In the genomic region with DNA sequence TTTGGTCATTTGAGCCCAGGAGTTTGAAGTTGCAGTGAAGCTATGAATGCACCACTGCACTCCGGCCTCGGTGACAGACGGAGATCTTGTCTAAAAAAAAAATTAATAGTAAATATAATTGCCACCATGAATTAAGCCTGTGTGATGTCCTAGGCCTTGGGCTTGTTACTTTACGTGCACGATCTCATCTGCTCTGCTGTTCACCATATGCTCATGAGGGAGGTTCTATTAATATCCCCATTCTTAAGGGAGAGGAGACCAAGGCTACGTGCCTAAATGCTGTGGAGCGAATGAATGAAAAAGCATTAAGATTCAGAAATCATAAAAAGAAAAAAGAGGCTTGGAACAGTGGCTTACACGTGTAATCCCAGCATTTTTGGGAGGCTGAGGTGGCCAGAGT, we compare ENCODE assay signal across 24 cellular contexts. TPM values are rescaled to one million over a fixed set of nuclear protein-coding genes. Genes with fewer than 3 reads are reported as not detected.
"Had no signal": no experiment of that assay in that cellular context is flagged by ENCODE, and none has a peak within 500 bp of the region (broad histone marks: within the 10 kb centered on the region; RNA-seq: fewer than 3 reads in every experiment).

No MANE protein-coding gene starts in this region.

- DNase-seq: activated CD4-positive, alpha-beta T cell treated with anti-CD3 and anti-CD28 coated beads, Interleukin-2, amount 10 ng/mL, durations not matched to agents 7 days and 5 days; activated CD8-positive, alpha-beta memory T cell treated with anti-CD3 and anti-CD28 coated beads, Interleukin-2, amount 50 U/mL, for 4 hours; activated effector memory CD4-positive, alpha-beta T cell treated with Interleukin-2 at 50 U/mL for 16 hours; activated naive CD4-positive, alpha-beta T cell treated with anti-CD3 and anti-CD28 coated beads, Interleukin-2, amount 10 ng/mL, durations not matched to agents 7 days and 5 days; activated naive CD8-positive, alpha-beta T cell treated with anti-CD3 and anti-CD28 coated beads, Interleukin-2, amount 50 U/mL, for 24 hours; activated T-cell treated with anti-CD3 and anti-CD28 coated beads, Interleukin-2, amount 50 U/mL, for 4 hours; brain microvascular endothelial cell; central memory CD4-positive, alpha-beta T cell; erythroblast; heart left ventricle; left colon; midbrain; small intestine; stimulated activated CD4-positive, alpha-beta T cell treated with anti-CD3 and anti-CD28 coated beads, Interleukin-15, amount 100 ng/mL, for 24 hours; stimulated activated CD4-positive, alpha-beta T cell treated with anti-CD3 and anti-CD28 coated beads, Interleukin-2, amount 100 ng/mL, for 48 hours; trophoblast cell had no signal

- H3K27ac ChIP-seq: brain microvascular endothelial cell, coronary artery, suprapubic skin had no signal

- H3K4me3 ChIP-seq: coronary artery, heart left ventricle, right atrium auricular region, suprapubic skin had no signal

- ATAC-seq: activated CD4-positive, CD25-positive, alpha-beta regulatory T cell treated with anti-CD3 and anti-CD28 coated beads, Interleukin-2, amount 50 U/mL, for 24 hours; activated naive CD8-positive, alpha-beta T cell treated with anti-CD3 and anti-CD28 coated beads, Interleukin-2, amount 50 U/mL, for 24 hours; activated T-cell treated with anti-CD3 and anti-CD28 coated beads, Interleukin-2, amount 50 U/mL, for 4 hours; heart left ventricle; left colon had no signal

RNA-seq across cellular contexts. Expression of gene GPHA2, which starts 16.1 kb away (rescaled TPM):
- total RNA-seq: activated CD4-positive, alpha-beta T cell treated with anti-CD3 and anti-CD28 coated beads, Interleukin-2, amount 10 ng/mL, durations not matched to agents 7 days and 5 days; activated T-cell treated with anti-CD3 and anti-CD28 coated beads, Interleukin-2, amount 50 U/mL, for 4 hours; frontal cortex; left colon; lung microvascular endothelial cell; osteoblast; right atrium auricular region; suprapubic skin had no signal

RNA-seq across cellular contexts. Expression of gene MAJIN, which starts 52.3 kb away (rescaled TPM):
- total RNA-seq: activated T-cell treated with anti-CD3 and anti-CD28 coated beads, Interleukin-2, amount 50 U/mL, for 4 hours; frontal cortex; heart left ventricle; left colon; lung microvascular endothelial cell; osteoblast; progenitor cell of endocrine pancreas; right atrium auricular region; suprapubic skin had no signal
